ENCODE assay signal across 8 cellular contexts in genomic region chr3:54891540-54891897, GRCh38. TPM values are rescaled to one million over a fixed set of nuclear protein-coding genes. Genes with fewer than 3 reads are reported as not detected.
A peak's percentile ranks its signal among the peaks of the same experiment; 100 is the strongest.
DNase-seq lines count a peak whose midpoint lies in the region; ATAC-seq and TF ChIP-seq lines count a peak whose summit lies in the region.

No MANE protein-coding gene starts in this region.

- peak overlapping the region; percentile 92 for H3K27ac Mint-ChIP-seq in neural crest cell (ENCODE audit: unreplicated experiment)
- H3K27ac Mint-ChIP-seq in activated naive CD8-positive, alpha-beta T cell treated with anti-CD3 and anti-CD28 coated beads for 36 hours = no peak overlapping the region

- no peaks in the 10 kb centered on the region for H3K27me3 ChIP-seq in HAP-1 (ENCODE audit: low read depth)

- peaks cover 11% of the 10 kb centered on the region for H3K4me1 ChIP-seq in HAP-1

- no peak overlapping the region for H3K4me3 ChIP-seq in HAP-1
- H3K4me3 ChIP-seq in fibroblast of mammary gland (ENCODE audit: control insufficient read depth, low read depth, low read length) = no peak overlapping the region

- ATAC-seq in GM21529 (IDR thresholded peaks at IDR 0.05; ENCODE audit: unreplicated experiment) (no peak), HG02884 (IDR thresholded peaks at IDR 0.05; ENCODE audit: unreplicated experiment) (no peak), GM19351 (IDR thresholded peaks at IDR 0.05; ENCODE audit: unreplicated experiment) (no peak)

- no peak overlapping the region for H3K4me3 Mint-ChIP-seq in neural crest cell
- H3K4me3 Mint-ChIP-seq in activated naive CD8-positive, alpha-beta T cell treated with anti-CD3 and anti-CD28 coated beads for 36 hours = no peak overlapping the region

- peak; percentile 58 for TF ChIP-seq CTCF in fibroblast of mammary gland (conservative IDR thresholded peaks at IDR 0.05; ENCODE audit: control insufficient read depth, insufficient read depth, low read depth, low read length)
- peak; percentile 59 for TF ChIP-seq CTCF in neural crest cell (conservative IDR thresholded peaks at IDR 0.05)

- H3K9me3 ChIP-seq in HAP-1 = no peaks in the 10 kb centered on the region

- H3K9me3 Mint-ChIP-seq in neural crest cell = no peaks in the 10 kb centered on the region
- peaks cover 3% of the 10 kb centered on the region for H3K9me3 Mint-ChIP-seq in activated naive CD8-positive, alpha-beta T cell treated with anti-CD3 and anti-CD28 coated beads for 36 hours

- no peaks in the 10 kb centered on the region for H3K36me3 ChIP-seq in HAP-1 (replicated peaks)

- DNase-seq in HAP-1 (ENCODE audit: low spot score in 2 of 2) (peak; percentile 64 to 75), SHP77 (lab: John Stamatoyannopoulos, UW) (peak; percentile 76 to 81), fibroblast of mammary gland (ENCODE audit: low read depth) (peak; percentile 97), neural crest cell (ENCODE audit: low read depth, low spot score) (peak; percentile 14)
- no peak for DNase-seq in activated naive CD8-positive, alpha-beta T cell treated with anti-CD3 and anti-CD28 coated beads for 36 hours

- peaks cover 16% of the 10 kb centered on the region for H3K4me1 Mint-ChIP-seq in neural crest cell
- H3K4me1 Mint-ChIP-seq in activated naive CD8-positive, alpha-beta T cell treated with anti-CD3 and anti-CD28 coated beads for 36 hours = no peaks in the 10 kb centered on the region

- peaks cover 5% of the 10 kb centered on the region for H3K36me3 Mint-ChIP-seq in neural crest cell (ENCODE audit: low read depth)
- H3K36me3 Mint-ChIP-seq in activated naive CD8-positive, alpha-beta T cell treated with anti-CD3 and anti-CD28 coated beads for 36 hours = no peaks in the 10 kb centered on the region

- H3K27me3 Mint-ChIP-seq in neural crest cell (ENCODE audit: low read depth) = no peaks in the 10 kb centered on the region
- no peaks in the 10 kb centered on the region for H3K27me3 Mint-ChIP-seq in activated naive CD8-positive, alpha-beta T cell treated with anti-CD3 and anti-CD28 coated beads for 36 hours

- in situ Hi-C loops in HAP-1 (cut with MboI; ENCODE audit: low sequenced_read_pairs) = no loop called here

RNA-seq across cellular contexts. Expression of gene LRTM1, which starts 36.3 kb away (rescaled TPM):
- total RNA-seq in neural crest cell = 0.23 TPM in 1 of 2 replicates, not detected in the other
- not detected for total RNA-seq in activated naive CD8-positive, alpha-beta T cell treated with anti-CD3 and anti-CD28 coated beads for 36 hours
